Comparison of ENCODE assay signal across 15 cellular contexts in the genomic region with DNA sequence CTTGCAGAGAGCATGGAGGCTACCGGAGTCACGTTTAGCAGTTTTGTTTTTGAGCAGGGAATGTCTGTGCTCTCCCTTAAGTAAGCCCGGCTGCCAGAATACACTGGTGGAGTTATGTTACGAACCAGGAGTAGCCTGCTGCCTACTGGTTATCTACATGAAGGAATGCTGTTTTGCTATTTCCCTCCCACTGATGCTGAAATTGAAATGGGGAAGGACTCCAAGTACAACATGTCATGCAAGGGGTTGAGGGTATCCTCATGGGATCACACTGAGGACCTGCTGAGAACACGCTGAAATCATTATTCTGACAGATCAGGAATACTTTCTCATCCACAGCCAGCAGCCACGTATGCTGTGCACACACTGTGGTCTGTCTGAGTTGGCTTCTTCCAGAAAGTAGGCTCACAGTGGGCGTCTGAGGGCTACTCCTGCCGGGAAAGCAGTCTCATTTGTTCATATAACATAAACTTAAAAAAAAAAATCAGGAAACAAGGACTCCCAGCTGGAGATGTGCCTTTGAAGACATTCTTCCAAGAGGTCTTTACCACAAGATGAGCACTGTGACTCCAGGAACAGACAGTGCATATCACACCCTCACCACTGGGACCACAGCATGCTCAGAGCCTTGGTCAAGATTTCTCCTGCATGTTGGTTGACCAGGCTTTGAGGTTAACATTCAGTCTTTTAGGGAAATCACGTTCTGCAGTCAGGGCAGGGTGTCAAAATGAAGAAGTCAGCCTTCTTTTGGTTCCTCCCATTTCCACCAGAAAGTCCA.
DNase-seq lines count a peak whose midpoint lies in the region; ATAC-seq, FAIRE-seq and TF ChIP-seq lines count a peak whose summit lies in the region.
"Had no signal": no experiment of that assay in that cellular context is flagged by ENCODE, and none has a peak within 500 bp of the region (broad histone marks: within the 10 kb centered on the region; RNA-seq: fewer than 3 reads in every experiment).

No MANE protein-coding gene starts in this region.

- H3K27ac ChIP-seq in astrocyte (ENCODE audit: low read depth, low read length) (no peak overlapping the region), osteoblast (ENCODE audit: low read depth, low read length) (peak overlapping the region; percentile 94)
- H3K27ac ChIP-seq: breast epithelium, transverse colon had no signal

- intact Hi-C loops in Right ventricle myocardium superior (cut with DNase I), result no loop called here

- H3K36me3 Mint-ChIP-seq in astrocyte (ENCODE audit: low read depth, unreplicated experiment) (no peaks in the 10 kb centered on the region), immature natural killer cell (no peaks in the 10 kb centered on the region)
- H3K36me3 Mint-ChIP-seq: WTC11 had no signal

- H3K4me2 ChIP-seq in astrocyte (ENCODE audit: low read length) (peak overlapping the region; percentile 30), osteoblast (ENCODE audit: insufficient read depth, low read length) (peak overlapping the region; percentile 66)

- no peaks in the 10 kb centered on the region for H3K9me3 ChIP-seq in astrocyte (ENCODE audit: insufficient read depth, low read depth, low read length)
- H3K9me3 ChIP-seq in osteoblast (ENCODE audit: low read depth, low read length), result no peaks in the 10 kb centered on the region
- H3K9me3 ChIP-seq: breast epithelium, transverse colon had no signal

- H3K36me3 ChIP-seq in astrocyte (ENCODE audit: insufficient read depth, low read length) (no peaks in the 10 kb centered on the region), osteoblast (ENCODE audit: insufficient read depth, low read length) (no peaks in the 10 kb centered on the region)
- H3K36me3 ChIP-seq: breast epithelium, transverse colon had no signal

- H3K27me3 Mint-ChIP-seq in astrocyte (ENCODE audit: low read depth, unreplicated experiment) (no peaks in the 10 kb centered on the region), immature natural killer cell (ENCODE audit: low read depth in 3 of 3) (peaks cover 2 to 4% (median 3%) of the 10 kb centered on the region in 3 donors)

- H3K9ac ChIP-seq in astrocyte (ENCODE audit: low read length), result no peak overlapping the region

- H2AFZ ChIP-seq in astrocyte (ENCODE audit: low read depth, low read length) (no peak overlapping the region), osteoblast (ENCODE audit: low read length) (no peak overlapping the region)

- H3K27me3 ChIP-seq in astrocyte (ENCODE audit: insufficient read depth, low read length) (no peaks in the 10 kb centered on the region), osteoblast (ENCODE audit: insufficient read depth, low read length) (no peaks in the 10 kb centered on the region)
- H3K27me3 ChIP-seq: breast epithelium, transverse colon had no signal

- H3K79me2 ChIP-seq in astrocyte (ENCODE audit: insufficient read depth, low read length) (no peaks in the 10 kb centered on the region), osteoblast (ENCODE audit: insufficient read depth, low read length) (no peaks in the 10 kb centered on the region)

- FAIRE-seq in astrocyte (lab: Jason Lieb, UNC), result peak; percentile 78

- DNase-seq in AG08396 (ENCODE audit: low spot score) (peak; percentile 45), astrocyte (ENCODE audit: low read depth) (peak; percentile 74), Right ventricle myocardium superior (peak; percentile 59), osteoblast (ENCODE audit: insufficient read length, low spot score, missing footprints) (no peak), HT-29 (ENCODE audit: low spot score) (no peak), GDM1 (lab: John Stamatoyannopoulos, UW) (no peak), DMS 273 (lab: John Stamatoyannopoulos, UW; ENCODE audit: unreplicated experiment) (no peak), immature natural killer cell (no peak)
- DNase-seq: activated T-cell treated with anti-CD3 and anti-CD28 coated beads, Interleukin-2, amount 50 U/mL, for 1 hour; AML-193; NCI-H2029; retina; transverse colon had no signal

- no peak overlapping the region for H3K4me3 ChIP-seq in astrocyte (ENCODE audit: insufficient read depth, low read depth, low read length)
- H3K4me3 ChIP-seq in osteoblast (ENCODE audit: insufficient read depth, low read length), result no peak overlapping the region
- H3K4me3 ChIP-seq: breast epithelium, transverse colon had no signal

- TF ChIP-seq CTCF in astrocyte (IDR thresholded peaks at IDR 0.05; ENCODE audit: insufficient read depth, low read depth, low read length) (no peak), osteoblast (IDR thresholded peaks at IDR 0.05; ENCODE audit: extremely low read depth, low read depth, low read length) (no peak)

- peak overlapping the region; percentile 38 for H3K27ac Mint-ChIP-seq in astrocyte (ENCODE audit: unreplicated experiment)
- H3K27ac Mint-ChIP-seq in immature natural killer cell, result no peak overlapping the region
- H3K27ac Mint-ChIP-seq: WTC11 had no signal

- H3K4me1 Mint-ChIP-seq in astrocyte (ENCODE audit: low read depth, unreplicated experiment), result peaks cover 39% of the 10 kb centered on the region
- no peaks in the 10 kb centered on the region for H3K4me1 Mint-ChIP-seq in immature natural killer cell

- H3K9me3 Mint-ChIP-seq in astrocyte (ENCODE audit: unreplicated experiment), result no peaks in the 10 kb centered on the region
- no peaks in the 10 kb centered on the region for H3K9me3 Mint-ChIP-seq in immature natural killer cell

- peaks cover 20% of the 10 kb centered on the region for H3K4me1 ChIP-seq in astrocyte (ENCODE audit: insufficient read depth, low read length)
- H3K4me1 ChIP-seq in osteoblast (ENCODE audit: insufficient read depth, low read length), result peaks cover 41% of the 10 kb centered on the region
- H3K4me1 ChIP-seq: breast epithelium had no signal

- peak; percentile 87 for ATAC-seq in Right ventricle myocardium superior (ENCODE audit: poor library complexity)
- ATAC-seq: WTC11 had no signal

- no peaks in the 10 kb centered on the region for H4K20me1 ChIP-seq in astrocyte (ENCODE audit: insufficient read depth, low read length)
- H4K20me1 ChIP-seq in osteoblast (ENCODE audit: insufficient read depth, low read length), result no peaks in the 10 kb centered on the region

- H3K4me3 Mint-ChIP-seq in astrocyte (ENCODE audit: unreplicated experiment), result no peak overlapping the region
- H3K4me3 Mint-ChIP-seq in immature natural killer cell, result no peak overlapping the region
- H3K4me3 Mint-ChIP-seq: WTC11 had no signal

Comparison
In these comparisons a context has a peak if more than half of its experiments do, and no peak if none do; other contexts are left out.
1. DNase-seq: peak in AG08396 (single experiment), astrocyte (single experiment) and Right ventricle myocardium superior (single experiment); none in osteoblast (single experiment), HT-29 (single experiment), GDM1 (single experiment), DMS 273 (single experiment) and immature natural killer cell (0 of 3).